ENCODE assay signal across 13 cellular contexts in the genomic region with DNA sequence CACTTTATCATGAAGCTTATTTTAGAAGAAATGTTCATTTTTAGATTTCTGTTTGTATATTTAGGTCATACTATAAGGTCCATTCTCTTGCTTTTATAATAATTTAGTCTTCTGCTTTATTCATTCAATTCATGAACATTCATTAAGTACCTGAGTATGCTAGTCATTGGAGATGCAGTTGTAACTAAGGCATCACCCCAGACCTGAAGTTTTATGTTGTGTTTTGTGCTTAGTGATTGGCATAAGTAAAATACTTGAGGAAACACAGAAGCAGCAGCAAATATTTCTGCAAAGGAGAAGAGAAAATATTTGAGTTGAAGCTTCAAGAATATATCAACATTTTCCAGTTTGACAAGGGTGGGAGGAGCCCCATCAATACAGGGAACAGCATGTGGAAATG.
A peak's percentile ranks its signal among the peaks of the same experiment; 100 is the strongest.
DNase-seq lines count a peak whose midpoint lies in the region; ATAC-seq, FAIRE-seq and TF ChIP-seq lines count a peak whose summit lies in the region.
"Had no signal": no experiment of that assay in that cellular context is flagged by ENCODE, and none has a peak within 500 bp of the region (broad histone marks: within the 10 kb centered on the region; RNA-seq: fewer than 3 reads in every experiment).

No MANE protein-coding gene starts in this region.

- CTCF ChIA-PET in HCT116 (lab: Charles Lee): no interaction called here

- peaks cover 1% of the 10 kb centered on the region for H3K36me3 Mint-ChIP-seq in astrocyte (ENCODE audit: low read depth, unreplicated experiment)

- DNase-seq in HCT116 (ENCODE audit: low read depth, low spot score): no peak
- DNase-seq in astrocyte (ENCODE audit: low read depth): no peak
- peak; percentile 51 for DNase-seq in kidney tubule cell (ENCODE audit: low spot score)
- no peak for DNase-seq in small intestine
- DNase-seq in central memory CD4-positive, alpha-beta T cell: no peak
- no peak for DNase-seq in COLO668 (lab: John Stamatoyannopoulos, UW; ENCODE audit: unreplicated experiment)
- DNase-seq: activated B cell treated with CpG ODN at 0.5 μM for 24 hours; activated effector memory CD4-positive, alpha-beta T cell treated with anti-CD3 and anti-CD28 coated beads, Interleukin-2, amount 50 U/mL, for 16 hours; dorsolateral prefrontal cortex; MV-4-11; NCI-H526 had no signal

- no peaks in the 10 kb centered on the region for H3K9me3 Mint-ChIP-seq in astrocyte (ENCODE audit: unreplicated experiment)

- intact Hi-C loops in HCT116 (cut with micrococcal nuclease): no loop called here

- H3K4me3 ChIP-seq in HCT116 (replicated peaks in 1 of 2; ENCODE audit: low read depth in 1 of 2, low read length in 2 of 2): no peak overlapping the region
- no peak overlapping the region for H3K4me3 ChIP-seq in astrocyte (ENCODE audit: insufficient read depth, low read depth, low read length)
- H3K4me3 ChIP-seq in small intestine (ENCODE audit: low read depth in 1 of 2, low read length in 2 of 2): no peak overlapping the region
- H3K4me3 ChIP-seq: dorsolateral prefrontal cortex had no signal

- no peaks in the 10 kb centered on the region for H4K20me1 ChIP-seq in HCT116 (ENCODE audit: insufficient read depth)
- no peaks in the 10 kb centered on the region for H4K20me1 ChIP-seq in astrocyte (ENCODE audit: insufficient read depth, low read length)

- H3K9me2 ChIP-seq in HCT116 (ENCODE audit: insufficient read depth): no peaks in the 10 kb centered on the region

- no peaks in the 10 kb centered on the region for H3K9me3 ChIP-seq in HCT116 (ENCODE audit: control insufficient read depth in 1 of 2, insufficient read depth in 1 of 2, low read depth in 1 of 2, low read length in 2 of 2)
- H3K9me3 ChIP-seq in astrocyte (ENCODE audit: insufficient read depth, low read depth, low read length): no peaks in the 10 kb centered on the region
- H3K9me3 ChIP-seq in small intestine (ENCODE audit: control insufficient read depth, low read depth): no peaks in the 10 kb centered on the region

- RAD21 ChIA-PET in HCT116 (lab: Charles Lee; ENCODE audit: low non-redundant PET in 1 of 2, low total read pairs in 2 of 2, uncharacterized antibody in 2 of 2, unreplicated experiment in 2 of 2): no interaction called here

- H3K27me3 ChIP-seq in HCT116 (ENCODE audit: insufficient read depth, low read length): no peaks in the 10 kb centered on the region
- no peaks in the 10 kb centered on the region for H3K27me3 ChIP-seq in astrocyte (ENCODE audit: insufficient read depth, low read length)
- H3K27me3 ChIP-seq in small intestine (ENCODE audit: control insufficient read depth in 2 of 2, insufficient read depth in 2 of 2, low read length in 2 of 2): no peaks in the 10 kb centered on the region
- H3K27me3 ChIP-seq: dorsolateral prefrontal cortex had no signal

- FAIRE-seq in astrocyte (lab: Jason Lieb, UNC): no peak
- peak; percentile 39 for FAIRE-seq in small intestine (lab: Jason Lieb, UNC)

- H3K36me3 ChIP-seq in HCT116 (ENCODE audit: control insufficient read depth in 1 of 2, insufficient read depth in 2 of 2, low read length in 2 of 2) (no peaks in the 10 kb centered on the region), astrocyte (ENCODE audit: insufficient read depth, low read length) (no peaks in the 10 kb centered on the region), small intestine (ENCODE audit: control insufficient read depth in 2 of 2, insufficient read depth in 2 of 2, low read length in 2 of 2) (no peaks in the 10 kb centered on the region)

- no peak overlapping the region for H2AFZ ChIP-seq in HCT116 (ENCODE audit: low read depth, low read length, poor library complexity, severe bottlenecking)
- H2AFZ ChIP-seq in astrocyte (ENCODE audit: low read depth, low read length): no peak overlapping the region

- no peaks in the 10 kb centered on the region for H3K27me3 Mint-ChIP-seq in astrocyte (ENCODE audit: low read depth, unreplicated experiment)
- H3K27me3 Mint-ChIP-seq: activated B cell treated with CpG ODN at 0.5 μM for 24 hours had no signal

- ATAC-seq in HCT116: no peak
- ATAC-seq in HG03520 (IDR thresholded peaks at IDR 0.05; ENCODE audit: unreplicated experiment): no peak
- ATAC-seq in GM21723 (IDR thresholded peaks at IDR 0.05; ENCODE audit: unreplicated experiment): no peak

- no peak for TF ChIP-seq RAD21 in HCT116 (IDR thresholded peaks at IDR 0.05; ENCODE audit: low read depth)

- no peak overlapping the region for H3K4me3 Mint-ChIP-seq in astrocyte (ENCODE audit: unreplicated experiment)
- H3K4me3 Mint-ChIP-seq: activated B cell treated with CpG ODN at 0.5 μM for 24 hours had no signal

- H3K4me1 ChIP-seq in HCT116 (ENCODE audit: control insufficient read depth in 1 of 2, insufficient read depth in 2 of 2, low read length in 2 of 2) (peaks cover 30 to 57% of the 10 kb centered on the region in 2 experiments), astrocyte (ENCODE audit: insufficient read depth, low read length) (peaks cover 36% of the 10 kb centered on the region), small intestine (ENCODE audit: control insufficient read depth in 2 of 2, insufficient read depth in 1 of 2, low read depth in 1 of 2, low read length in 1 of 2) (peaks cover 0 to 16% of the 10 kb centered on the region in 2 donors)

- H3K27ac Mint-ChIP-seq in astrocyte (ENCODE audit: unreplicated experiment): no peak overlapping the region
- H3K27ac Mint-ChIP-seq: activated B cell treated with CpG ODN at 0.5 μM for 24 hours had no signal

- TF ChIP-seq CTCF in HCT116 (IDR thresholded peaks at IDR 0.05 in 2 of 3, conservative IDR thresholded peaks at IDR 0.05 in 1 of 3; ENCODE audit: borderline replicate concordance in 1 of 3, insufficient read depth in 1 of 3, low read depth in 2 of 3, low read length in 2 of 3) (no peak), astrocyte (IDR thresholded peaks at IDR 0.05; ENCODE audit: insufficient read depth, low read depth, low read length) (no peak)

- peak overlapping the region; percentile 97 for H3K27ac ChIP-seq in HCT116 (ENCODE audit: low read depth, low read length)
- peak overlapping the region; percentile 94 for H3K27ac ChIP-seq in astrocyte (ENCODE audit: low read depth, low read length)
- peak overlapping the region in 1 of 2 donors; percentile 16 for H3K27ac ChIP-seq in small intestine (ENCODE audit: low read depth in 1 of 2, low read length in 1 of 2)

- no peak overlapping the region for H3K9ac ChIP-seq in HCT116 (ENCODE audit: low read length)
- H3K9ac ChIP-seq in astrocyte (ENCODE audit: low read length): no peak overlapping the region

- TF ChIP-seq POLR2A in HCT116 (IDR thresholded peaks at IDR 0.05; ENCODE audit: borderline replicate concordance, extremely low read depth, insufficient read depth, insufficient read length): no peak

- peaks cover 4% of the 10 kb centered on the region for H3K4me1 Mint-ChIP-seq in astrocyte (ENCODE audit: low read depth, unreplicated experiment)

- no peaks in the 10 kb centered on the region for H3K79me2 ChIP-seq in HCT116 (ENCODE audit: insufficient read depth, low read length)
- no peaks in the 10 kb centered on the region for H3K79me2 ChIP-seq in astrocyte (ENCODE audit: insufficient read depth, low read length)

- BruUV-seq in HCT116 (replicated peaks; lab: Mats Ljungman, UMichigan): no TSS peak

- POLR2A ChIA-PET in HCT116 (lab: Charles Lee): no interaction called here

- H3K4me2 ChIP-seq in HCT116 (ENCODE audit: low read length): peak overlapping the region; percentile 58
- H3K4me2 ChIP-seq in astrocyte (ENCODE audit: low read length): no peak overlapping the region

TF ChIP-seq in HCT116, 20 proteins besides CTCF, POLR2A, EP300 and RAD21 (continues in another document):
- TF ChIP-seq, protein P1, sequence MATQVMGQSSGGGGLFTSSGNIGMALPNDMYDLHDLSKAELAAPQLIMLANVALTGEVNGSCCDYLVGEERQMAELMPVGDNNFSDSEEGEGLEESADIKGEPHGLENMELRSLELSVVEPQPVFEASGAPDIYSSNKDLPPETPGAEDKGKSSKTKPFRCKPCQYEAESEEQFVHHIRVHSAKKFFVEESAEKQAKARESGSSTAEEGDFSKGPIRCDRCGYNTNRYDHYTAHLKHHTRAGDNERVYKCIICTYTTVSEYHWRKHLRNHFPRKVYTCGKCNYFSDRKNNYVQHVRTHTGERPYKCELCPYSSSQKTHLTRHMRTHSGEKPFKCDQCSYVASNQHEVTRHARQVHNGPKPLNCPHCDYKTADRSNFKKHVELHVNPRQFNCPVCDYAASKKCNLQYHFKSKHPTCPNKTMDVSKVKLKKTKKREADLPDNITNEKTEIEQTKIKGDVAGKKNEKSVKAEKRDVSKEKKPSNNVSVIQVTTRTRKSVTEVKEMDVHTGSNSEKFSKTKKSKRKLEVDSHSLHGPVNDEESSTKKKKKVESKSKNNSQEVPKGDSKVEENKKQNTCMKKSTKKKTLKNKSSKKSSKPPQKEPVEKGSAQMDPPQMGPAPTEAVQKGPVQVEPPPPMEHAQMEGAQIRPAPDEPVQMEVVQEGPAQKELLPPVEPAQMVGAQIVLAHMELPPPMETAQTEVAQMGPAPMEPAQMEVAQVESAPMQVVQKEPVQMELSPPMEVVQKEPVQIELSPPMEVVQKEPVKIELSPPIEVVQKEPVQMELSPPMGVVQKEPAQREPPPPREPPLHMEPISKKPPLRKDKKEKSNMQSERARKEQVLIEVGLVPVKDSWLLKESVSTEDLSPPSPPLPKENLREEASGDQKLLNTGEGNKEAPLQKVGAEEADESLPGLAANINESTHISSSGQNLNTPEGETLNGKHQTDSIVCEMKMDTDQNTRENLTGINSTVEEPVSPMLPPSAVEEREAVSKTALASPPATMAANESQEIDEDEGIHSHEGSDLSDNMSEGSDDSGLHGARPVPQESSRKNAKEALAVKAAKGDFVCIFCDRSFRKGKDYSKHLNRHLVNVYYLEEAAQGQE (IDR thresholded peaks at IDR 0.05; ENCODE audit: low read depth): no peak
- no peak for TF ChIP-seq TCF7L2 (IDR thresholded peaks at IDR 0.05; ENCODE audit: borderline replicate concordance, extremely low read depth, insufficient read depth, insufficient read length)
- TF ChIP-seq, protein P2, sequence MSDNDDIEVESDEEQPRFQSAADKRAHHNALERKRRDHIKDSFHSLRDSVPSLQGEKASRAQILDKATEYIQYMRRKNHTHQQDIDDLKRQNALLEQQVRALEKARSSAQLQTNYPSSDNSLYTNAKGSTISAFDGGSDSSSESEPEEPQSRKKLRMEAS (IDR thresholded peaks at IDR 0.05): no peak
- TF ChIP-seq ZNF274 (IDR thresholded peaks at IDR 0.05; ENCODE audit: low read depth, low read length): no peak
- no peak for TF ChIP-seq SP1 (IDR thresholded peaks at IDR 0.05; ENCODE audit: low read depth)
- TF ChIP-seq ZFX (IDR thresholded peaks at IDR 0.05): no peak
- no peak for TF ChIP-seq ELF1 (IDR thresholded peaks at IDR 0.05; ENCODE audit: borderline replicate concordance, low read depth)
- TF ChIP-seq, protein P3, sequence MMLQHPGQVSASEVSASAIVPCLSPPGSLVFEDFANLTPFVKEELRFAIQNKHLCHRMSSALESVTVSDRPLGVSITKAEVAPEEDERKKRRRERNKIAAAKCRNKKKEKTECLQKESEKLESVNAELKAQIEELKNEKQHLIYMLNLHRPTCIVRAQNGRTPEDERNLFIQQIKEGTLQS (IDR thresholded peaks at IDR 0.05): no peak
- TF ChIP-seq CEBPB (IDR thresholded peaks at IDR 0.05; ENCODE audit: low read depth): no peak
